In the genomic region with DNA sequence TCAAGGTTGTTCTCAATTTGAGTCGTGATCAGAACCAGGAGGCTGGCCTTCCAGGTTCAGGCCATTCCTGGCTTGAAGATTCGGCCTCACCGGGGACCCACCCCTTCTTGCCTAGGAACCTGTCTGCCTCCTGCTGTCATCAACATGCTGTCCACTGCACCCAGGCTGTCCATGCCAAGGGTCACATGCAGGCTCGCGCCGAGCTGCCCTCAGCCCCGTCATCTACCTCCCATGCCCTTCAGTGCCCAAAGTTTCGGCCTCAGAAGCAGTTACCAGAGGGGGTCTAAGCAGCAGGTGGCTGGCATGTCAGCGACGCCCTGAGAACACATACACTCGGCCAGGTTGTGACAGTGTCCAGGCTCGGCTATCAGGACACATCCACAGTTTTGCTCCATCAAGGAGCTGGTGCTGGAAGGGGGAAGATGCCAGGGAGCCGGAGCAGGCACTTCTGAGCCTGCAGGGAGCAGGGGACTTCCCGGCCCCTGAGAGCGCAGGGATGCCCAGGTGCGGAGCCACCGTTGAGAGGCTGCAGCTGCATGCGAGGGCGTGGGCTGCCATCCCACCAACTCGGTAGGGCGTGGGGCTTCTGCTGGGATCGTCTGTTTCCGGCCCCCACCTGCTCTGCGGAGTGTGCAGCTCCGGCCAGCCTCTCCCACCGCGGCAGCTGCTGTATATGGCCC, we compare ENCODE assay signal across 22 cellular contexts.
DNase-seq lines count a peak whose midpoint lies in the region; ATAC-seq, FAIRE-seq and TF ChIP-seq lines count a peak whose summit lies in the region.
"Had no signal": no experiment of that assay in that cellular context is flagged by ENCODE, and none has a peak within 500 bp of the region (broad histone marks: within the 10 kb centered on the region; RNA-seq: fewer than 3 reads in every experiment).

No MANE protein-coding gene starts in this region.

- peak overlapping the region; percentile 61 for H2AK9ac ChIP-seq in IMR-90 (replicated peaks; ENCODE audit: low read depth, low read length, poor library complexity)

- H3K79me2 ChIP-seq in H1 (ENCODE audit: control insufficient read depth in 1 of 2, insufficient read depth in 2 of 2, low read length in 2 of 2), result no peaks in the 10 kb centered on the region

- no peak for FAIRE-seq in H1 (lab: Jason Lieb, UNC)
- FAIRE-seq: GM12892, K562, RCC 7860 had no signal

- TF ChIP-seq POLR2A in IMR-90 (IDR thresholded peaks at IDR 0.05; ENCODE audit: low read depth, low read length), result no peak
- no peak for TF ChIP-seq POLR2A in H1 (IDR thresholded peaks at IDR 0.05; ENCODE audit: control extremely low read depth in 1 of 2, low read depth in 2 of 2, low read length in 2 of 2)

- H4K20me1 ChIP-seq in IMR-90 (ENCODE audit: insufficient read depth, low read length) (no peaks in the 10 kb centered on the region), H1 (replicated peaks in 1 of 2; ENCODE audit: control insufficient read depth in 1 of 2, insufficient read depth in 2 of 2, low read length in 2 of 2) (no peaks in the 10 kb centered on the region)

- in situ Hi-C loops in IMR-90 (cut with MboI; ENCODE audit: low sequenced_read_pairs), result no loop called here

- H3K4me1 ChIP-seq in IMR-90 (ENCODE audit: control insufficient read depth, insufficient read depth, low read length), result no peaks in the 10 kb centered on the region
- no peaks in the 10 kb centered on the region for H3K4me1 ChIP-seq in H1 (replicated peaks in 1 of 4; ENCODE audit: control insufficient read depth in 3 of 4, insufficient read depth in 4 of 4, low read length in 3 of 4)
- H3K4me1 ChIP-seq: SJCRH30 had no signal

- no peak overlapping the region for H2AK5ac ChIP-seq in IMR-90 (ENCODE audit: low read depth, low read length)
- H2AK5ac ChIP-seq in H1 (ENCODE audit: low read depth, low read length), result no peak overlapping the region

- TF ChIP-seq EP300 in H1 (IDR thresholded peaks at IDR 0.05; ENCODE audit: borderline replicate concordance in 1 of 2, low read depth in 2 of 2, low read length in 2 of 2), result no peak

- CTCF ChIA-PET in IMR-90 (lab: Yijun Ruan, JAX), result no interaction called here
- CTCF ChIA-PET in H1 (lab: Charles Lee; ENCODE audit: partially characterized antibody), result interaction anchor here (1.2 to 1.5 kb wide), 2 partner anchors 8 to 194 kb away, joined by 3 read pairs; no protein-coding TSS in a partner anchor

- H3K14ac ChIP-seq in IMR-90 (replicated peaks; ENCODE audit: low read depth, low read length), result no peak overlapping the region
- H3K14ac ChIP-seq in H1 (ENCODE audit: insufficient read length), result no peak overlapping the region

- H3K23ac ChIP-seq in IMR-90 (ENCODE audit: low read depth, low read length) (no peak overlapping the region), H1 (ENCODE audit: insufficient read length) (no peak overlapping the region)

- TF ChIP-seq CTCF in IMR-90 (conservative IDR thresholded peaks at IDR 0.05; ENCODE audit: low read depth, low read length), result no peak
- TF ChIP-seq CTCF in H1 (IDR thresholded peaks at IDR 0.05; ENCODE audit: control extremely low read depth in 1 of 3, insufficient read depth in 1 of 3, low read depth in 1 of 3, low read length in 3 of 3), result no peak

- H3K9me1 ChIP-seq in IMR-90 (ENCODE audit: insufficient read depth, low read length), result no peaks in the 10 kb centered on the region

- H3K36me3 ChIP-seq in IMR-90 (ENCODE audit: control insufficient read depth, insufficient read depth, low read length), result no peaks in the 10 kb centered on the region
- H3K36me3 ChIP-seq in H1 (ENCODE audit: control insufficient read depth in 2 of 4, insufficient read depth in 4 of 4, low read length in 3 of 4), result no peaks in the 10 kb centered on the region
- H3K36me3 ChIP-seq: SJCRH30 had no signal

- H4K91ac ChIP-seq in IMR-90 (ENCODE audit: insufficient read depth, low read depth, low read length), result no peak overlapping the region
- H4K91ac ChIP-seq in H1 (replicated peaks; ENCODE audit: insufficient read length, low read length), result no peak overlapping the region

- dilution Hi-C loops in IMR-90 (cut with HindIII; ENCODE audit: low sequenced_read_pairs, unreplicated experiment), result no loop called here

- no peak overlapping the region for H2BK12ac ChIP-seq in H1 (ENCODE audit: low read depth, low read length)

- POLR2A ChIA-PET in IMR-90 (lab: Charles Lee; ENCODE audit: unreplicated experiment) (no interaction called here), H1 (lab: Charles Lee; ENCODE audit: partially characterized antibody) (no interaction called here)

- intact Hi-C loops in IMR-90 (cut with micrococcal nuclease) (no loop called here), posterior vena cava (cut with DNase I) (no loop called here)

- no peak overlapping the region; the same call in 2 of the 3 replicates for H2BK15ac ChIP-seq in IMR-90 (ENCODE audit: low read depth, low read length)
- no peak overlapping the region for H2BK15ac ChIP-seq in H1 (ENCODE audit: low read length)

- WGBS in IMR-90 (ENCODE audit: extremely low coverage in 2 of 2, insufficient read length in 1 of 2), 2 experiments, result 97% methylated on average over 5 of the region's 27 CpGs; no CpG with 5 or more reads in 1 of the 2 experiments
- WGBS in H1 (ENCODE audit: extremely low coverage in 1 of 2, insufficient coverage in 1 of 2, insufficient read length in 1 of 2, insufficient replicate concordance in 2 of 2, low coverage in 1 of 2, low lambda C conversion rate in 2 of 2, missing lambda C conversion rate in 1 of 2), 2 experiments, result 95% methylated on average over 27 of the region's 27 CpGs; no CpG with 5 or more reads in 1 of the 2 experiments

- no TSS peak for BruUV-seq in IMR-90 (replicated peaks; lab: Mats Ljungman, UMichigan)

- TF ChIP-seq RAD21 in IMR-90 (IDR thresholded peaks at IDR 0.05; ENCODE audit: low read length) (no peak), H1 (IDR thresholded peaks at IDR 0.05 in 1 of 2, conservative IDR thresholded peaks at IDR 0.05 in 1 of 2; ENCODE audit: low read depth in 2 of 2, low read length in 2 of 2) (no peak)

- H3K79me1 ChIP-seq in IMR-90 (ENCODE audit: low read depth in 1 of 2, low read length in 2 of 2), result no peaks in the 10 kb centered on the region
- no peaks in the 10 kb centered on the region for H3K79me1 ChIP-seq in H1 (ENCODE audit: low read depth, low read length)

- H3K9me3 ChIP-seq in IMR-90 (ENCODE audit: control insufficient read depth, insufficient read depth, low read length), result no peaks in the 10 kb centered on the region
- no peaks in the 10 kb centered on the region for H3K9me3 ChIP-seq in H1 (ENCODE audit: insufficient read depth in 2 of 2, low read depth in 1 of 2, low read length in 1 of 2)
- H3K9me3 ChIP-seq: SJCRH30 had no signal

- H3K9ac ChIP-seq in IMR-90 (ENCODE audit: low read depth, low read length) (no peak overlapping the region), H1 (replicated peaks in 1 of 4; ENCODE audit: extremely low read depth in 1 of 4, low read depth in 3 of 4, low read length in 3 of 4) (no peak overlapping the region)

- H3K56ac ChIP-seq in IMR-90 (ENCODE audit: extremely low read depth, insufficient read depth, low read length) (no peak overlapping the region), H1 (replicated peaks; ENCODE audit: insufficient read length, low read depth, low read length) (no peak overlapping the region)

- no peak overlapping the region for H2BK120ac ChIP-seq in IMR-90 (ENCODE audit: low read depth, low read length)
- no peak overlapping the region for H2BK120ac ChIP-seq in H1 (replicated peaks; ENCODE audit: low read depth, low read length)

- H3K23me2 ChIP-seq in H1 (ENCODE audit: low read depth, low read length), result no peaks in the 10 kb centered on the region

- DNase-seq in NCI-H82 (lab: John Stamatoyannopoulos, UW) (peak; percentile 19), NCI-H82 treated with DMSO at 0.1 percent for 48 hours (lab: John Stamatoyannopoulos, UW; ENCODE audit: unreplicated experiment) (no peak), IMR-90 (no peak), H1 (ENCODE audit: low read depth in 1 of 2, low spot score in 2 of 2) (no peak), posterior vena cava (ENCODE audit: low spot score) (peak; percentile 78), GDM1 (lab: John Stamatoyannopoulos, UW) (no peak)
- no peak for DNase-seq in stimulated activated naive CD4-positive, alpha-beta T cell treated with Interleukin-2 at 50 U/mL for 16 hours (lab: John Stamatoyannopoulos, UW)
- DNase-seq in stimulated activated CD4-positive, alpha-beta T cell treated with anti-CD3 and anti-CD28 coated beads, Interleukin-2, amount 100 ng/mL, for 48 hours, result no peak
- DNase-seq: 8988T, Calu3, DMS79 treated with DMSO at 0.1 percent for 48 hours, H9, MM.1S, NCI-H1417 treated with DMSO at 0.1 percent for 48 hours, NCI-H187 treated with DMSO at 0.1 percent for 48 hours, NCI-H2171 treated with DMSO at 0.1 percent for 48 hours, NCI-H345, NCI-H510A treated with DMSO at 0.1 percent for 48 hours, SJCRH30 had no signal

- no peak overlapping the region for H4K5ac ChIP-seq in IMR-90 (ENCODE audit: low read depth, low read length)
- H4K5ac ChIP-seq in H1 (ENCODE audit: insufficient read length, low read depth, low read length), result no peak overlapping the region

- H2BK20ac ChIP-seq in IMR-90 (ENCODE audit: low read depth, low read length) (no peak overlapping the region), H1 (ENCODE audit: low read length) (no peak overlapping the region)

- H3K4ac ChIP-seq in IMR-90 (ENCODE audit: low read depth, low read length), result no peak overlapping the region
- H3K4ac ChIP-seq in H1 (replicated peaks; ENCODE audit: insufficient read length, low read depth, low read length), result no peak overlapping the region

- H3K27me3 ChIP-seq in IMR-90 (ENCODE audit: control insufficient read depth, insufficient read depth, low read length) (no peaks in the 10 kb centered on the region), H1 (replicated peaks in 1 of 4; ENCODE audit: control insufficient read depth in 3 of 4, extremely low read depth in 1 of 4, insufficient read depth in 3 of 4, low read length in 3 of 4) (no peaks in the 10 kb centered on the region)
- H3K27me3 ChIP-seq: SJCRH30 had no signal

- no peak overlapping the region for H3K18ac ChIP-seq in IMR-90 (ENCODE audit: low read depth, low read length)
- no peak overlapping the region for H3K18ac ChIP-seq in H1 (ENCODE audit: extremely low read depth, low read length)

- no peak overlapping the region for H3K4me3 ChIP-seq in IMR-90 (ENCODE audit: insufficient read depth, low read depth, low read length)
- no peak overlapping the region for H3K4me3 ChIP-seq in H1 (ENCODE audit: extremely low read depth in 1 of 4, insufficient read depth in 2 of 4, low read depth in 3 of 4, low read length in 4 of 4)
- H3K4me3 ChIP-seq: K562, SJCRH30 had no signal

- H4K8ac ChIP-seq in IMR-90 (ENCODE audit: low read depth in 2 of 2, low read length in 2 of 2) (no peak overlapping the region), H1 (ENCODE audit: extremely low read depth, insufficient read depth, low read length) (no peak overlapping the region; the same call in 1 of the 2 replicates)

- no peak for ATAC-seq in IMR-90 (ENCODE audit: low read depth)
- ATAC-seq: K562 had no signal

- H3K4me2 ChIP-seq in IMR-90 (ENCODE audit: low read depth, low read length) (no peak overlapping the region), H1 (ENCODE audit: insufficient read depth in 1 of 2, low read depth in 2 of 2, low read length in 2 of 2) (no peak overlapping the region)

- H3K27ac ChIP-seq in IMR-90 (ENCODE audit: insufficient read depth, low read length), result no peak overlapping the region
- H3K27ac ChIP-seq in H1 (ENCODE audit: low read depth, low read length), result no peak overlapping the region
- H3K27ac ChIP-seq: SJCRH30 had no signal

- H2BK5ac ChIP-seq in IMR-90 (ENCODE audit: low read depth, low read length, poor library complexity, severe bottlenecking) (no peak overlapping the region), H1 (ENCODE audit: low read depth, low read length) (no peak overlapping the region)

- no peak overlapping the region for H2AFZ ChIP-seq in IMR-90 (replicated peaks; ENCODE audit: low read length, poor library complexity)
- 0 out of 2 replicates have a peak overlapping the region, but pooled peaks have one; percentile 70 for H2AFZ ChIP-seq in H1 (ENCODE audit: low read length)

Comparison
In these comparisons a context has a peak if more than half of its experiments do, and no peak if none do; other contexts are left out.
1. DNase-seq: peak in NCI-H82 (single experiment) and posterior vena cava (single experiment); none in NCI-H82 treated with DMSO at 0.1 percent for 48 hours (single experiment), IMR-90 (single experiment), H1 (0 of 2), GDM1 (single experiment), stimulated activated naive CD4-positive, alpha-beta T cell treated with Interleukin-2 at 50 U/mL for 16 hours (single experiment) and stimulated activated CD4-positive, alpha-beta T cell treated with anti-CD3 and anti-CD28 coated beads, Interleukin-2, amount 100 ng/mL, for 48 hours (0 of 2).